1 cellular context compared by ENCODE assay signal in genomic region chr21:39319251-39319756, GRCh38.
TF ChIP-seq lines count a peak whose summit lies in the region.

No MANE protein-coding gene starts in this region.

TF ChIP-seq in GM23338, 12 proteins besides CTCF, POLR2A, EP300 and RAD21 (continued from another document):
- TF ChIP-seq, protein P1, sequence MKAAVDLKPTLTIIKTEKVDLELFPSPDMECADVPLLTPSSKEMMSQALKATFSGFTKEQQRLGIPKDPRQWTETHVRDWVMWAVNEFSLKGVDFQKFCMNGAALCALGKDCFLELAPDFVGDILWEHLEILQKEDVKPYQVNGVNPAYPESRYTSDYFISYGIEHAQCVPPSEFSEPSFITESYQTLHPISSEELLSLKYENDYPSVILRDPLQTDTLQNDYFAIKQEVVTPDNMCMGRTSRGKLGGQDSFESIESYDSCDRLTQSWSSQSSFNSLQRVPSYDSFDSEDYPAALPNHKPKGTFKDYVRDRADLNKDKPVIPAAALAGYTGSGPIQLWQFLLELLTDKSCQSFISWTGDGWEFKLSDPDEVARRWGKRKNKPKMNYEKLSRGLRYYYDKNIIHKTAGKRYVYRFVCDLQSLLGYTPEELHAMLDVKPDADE (IDR thresholded peaks at IDR 0.05) = no peak
- TF ChIP-seq, protein P2, sequence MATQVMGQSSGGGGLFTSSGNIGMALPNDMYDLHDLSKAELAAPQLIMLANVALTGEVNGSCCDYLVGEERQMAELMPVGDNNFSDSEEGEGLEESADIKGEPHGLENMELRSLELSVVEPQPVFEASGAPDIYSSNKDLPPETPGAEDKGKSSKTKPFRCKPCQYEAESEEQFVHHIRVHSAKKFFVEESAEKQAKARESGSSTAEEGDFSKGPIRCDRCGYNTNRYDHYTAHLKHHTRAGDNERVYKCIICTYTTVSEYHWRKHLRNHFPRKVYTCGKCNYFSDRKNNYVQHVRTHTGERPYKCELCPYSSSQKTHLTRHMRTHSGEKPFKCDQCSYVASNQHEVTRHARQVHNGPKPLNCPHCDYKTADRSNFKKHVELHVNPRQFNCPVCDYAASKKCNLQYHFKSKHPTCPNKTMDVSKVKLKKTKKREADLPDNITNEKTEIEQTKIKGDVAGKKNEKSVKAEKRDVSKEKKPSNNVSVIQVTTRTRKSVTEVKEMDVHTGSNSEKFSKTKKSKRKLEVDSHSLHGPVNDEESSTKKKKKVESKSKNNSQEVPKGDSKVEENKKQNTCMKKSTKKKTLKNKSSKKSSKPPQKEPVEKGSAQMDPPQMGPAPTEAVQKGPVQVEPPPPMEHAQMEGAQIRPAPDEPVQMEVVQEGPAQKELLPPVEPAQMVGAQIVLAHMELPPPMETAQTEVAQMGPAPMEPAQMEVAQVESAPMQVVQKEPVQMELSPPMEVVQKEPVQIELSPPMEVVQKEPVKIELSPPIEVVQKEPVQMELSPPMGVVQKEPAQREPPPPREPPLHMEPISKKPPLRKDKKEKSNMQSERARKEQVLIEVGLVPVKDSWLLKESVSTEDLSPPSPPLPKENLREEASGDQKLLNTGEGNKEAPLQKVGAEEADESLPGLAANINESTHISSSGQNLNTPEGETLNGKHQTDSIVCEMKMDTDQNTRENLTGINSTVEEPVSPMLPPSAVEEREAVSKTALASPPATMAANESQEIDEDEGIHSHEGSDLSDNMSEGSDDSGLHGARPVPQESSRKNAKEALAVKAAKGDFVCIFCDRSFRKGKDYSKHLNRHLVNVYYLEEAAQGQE (IDR thresholded peaks at IDR 0.05; ENCODE audit: unreplicated experiment) = no peak
- TF ChIP-seq STAT1 (IDR thresholded peaks at IDR 0.05; ENCODE audit: unreplicated experiment) (no peak), NANOG (IDR thresholded peaks at IDR 0.05; ENCODE audit: borderline replicate concordance) (no peak), JUNB (IDR thresholded peaks at IDR 0.05; ENCODE audit: unreplicated experiment) (no peak)
